In genomic region chr6:84486526-84486925, GRCh38 we compare ENCODE assay signal across 11 cellular contexts.
"Had no signal": no experiment of that assay in that cellular context is flagged by ENCODE, and none has a peak within 500 bp of the region (broad histone marks: within the 10 kb centered on the region; RNA-seq: fewer than 3 reads in every experiment).

No MANE protein-coding gene starts in this region.

- ATAC-seq: GM23338, HCT116 had no signal

- H3K27ac ChIP-seq: GM23248 had no signal

- H3K9ac ChIP-seq: GM23248 had no signal

- H2AFZ ChIP-seq: GM23248, GM23338 had no signal

- H3K4me1 ChIP-seq: HAP-1 had no signal

- DNase-seq: GM23248, GOT3, H7, H9, HCEC 1CT, HFFc6 had no signal

- FAIRE-seq: H1, H54 had no signal

- H3K4me3 ChIP-seq: GM23248, GM23338, HAP-1 had no signal

- H3K36me3 ChIP-seq: HAP-1 had no signal

- H3K4me2 ChIP-seq: GM23338 had no signal

- H3K9me3 ChIP-seq: HAP-1 had no signal
